Comparison of ENCODE assay signal across 1 cellular context in genomic region chr16:69149621-69150020, GRCh38. TPM values are rescaled to one million over a fixed set of nuclear protein-coding genes. Genes with fewer than 3 reads are reported as not detected.
"Had no signal": no experiment of that assay in that cellular context is flagged by ENCODE, and none has a peak within 500 bp of the region (broad histone marks: within the 10 kb centered on the region; RNA-seq: fewer than 3 reads in every experiment).

No MANE protein-coding gene starts in this region.

RNA-seq across cellular contexts. Expression of gene HAS3, which starts 44.2 kb away (rescaled TPM):
- total RNA-seq: NCI-H460 had no signal
